10 cellular contexts compared by ENCODE assay signal in genomic region chr10:22693371-22693784, GRCh38. TPM values are rescaled to one million over a fixed set of nuclear protein-coding genes. Genes with fewer than 3 reads are reported as not detected.
DNase-seq lines count a peak whose midpoint lies in the region; ATAC-seq and TF ChIP-seq lines count a peak whose summit lies in the region.
"Had no signal": no experiment of that assay in that cellular context is flagged by ENCODE, and none has a peak within 500 bp of the region (broad histone marks: within the 10 kb centered on the region; RNA-seq: fewer than 3 reads in every experiment).

No MANE protein-coding gene starts in this region.

- 69 to 91% methylated on average over 5 of the region's 5 CpGs for WGBS in body of pancreas, 2 donors

- peak; percentile 56 for ATAC-seq in GM21360 (IDR thresholded peaks at IDR 0.05; ENCODE audit: unreplicated experiment)
- ATAC-seq in HG03520 (IDR thresholded peaks at IDR 0.05; ENCODE audit: unreplicated experiment), result no peak
- ATAC-seq in body of pancreas, result no peak

- intact Hi-C loops in CD4-positive, alpha-beta memory T cell (cut with micrococcal nuclease), result loop anchor here (1.0 kb wide), 1 partner anchor 9 kb away; no protein-coding TSS in a partner anchor
- intact Hi-C loops in colonic mucosa (cut with DNase I) (no loop called here), posterior vena cava (cut with DNase I) (no loop called here), body of pancreas (cut with DNase I) (no loop called here)

- no peak for TF ChIP-seq POLR2A in body of pancreas (IDR thresholded peaks at IDR 0.05)

- peak in 1 of 5 donors; percentile 68 for DNase-seq in CD4-positive, alpha-beta memory T cell
- DNase-seq in fibroblast of the conjunctiva (ENCODE audit: low read depth) (peak; percentile 45), colonic mucosa (no peak), posterior vena cava (ENCODE audit: low spot score) (no peak), body of pancreas (no peak)
- DNase-seq: NCI-H510A treated with DMSO at 0.1 percent for 48 hours had no signal

- H3K4me3 ChIP-seq in CD4-positive, alpha-beta memory T cell (ENCODE audit: low read length in 2 of 2), result no peak overlapping the region
- H3K4me3 ChIP-seq in colonic mucosa (no peak overlapping the region), body of pancreas (no peak overlapping the region)
- H3K4me3 ChIP-seq: ascending aorta had no signal

- no peaks in the 10 kb centered on the region for H3K27me3 Mint-ChIP-seq in CD4-positive, alpha-beta memory T cell
- H3K27me3 Mint-ChIP-seq in T-helper 1 cell treated with Interleukin-12 subunit alpha and Interleukin-12 subunit beta and Interleukin-4 antibody, amounts not matched to agents 30 μg/mL and 1 μg/mL, for 36 hours (ENCODE audit: low read depth), result no peaks in the 10 kb centered on the region

- H3K9ac ChIP-seq in colonic mucosa (ENCODE audit: low read depth in 2 of 2, low read length in 2 of 2), result no peak overlapping the region

- H3K27me3 ChIP-seq in CD4-positive, alpha-beta memory T cell (ENCODE audit: insufficient read depth, low read length), result no peaks in the 10 kb centered on the region
- no peaks in the 10 kb centered on the region for H3K27me3 ChIP-seq in colonic mucosa
- no peaks in the 10 kb centered on the region for H3K27me3 ChIP-seq in body of pancreas
- H3K27me3 ChIP-seq: ascending aorta had no signal

- POLR2A ChIA-PET in CD4-positive, alpha-beta memory T cell (lab: Charles Lee; ENCODE audit: partially characterized antibody), result interaction anchor here (0.7 to 2.5 kb wide), 11 partner anchors 10 to 45 kb away, joined by 3 to 11 read pairs (median 6); no protein-coding TSS in a partner anchor

- H3K4me3 Mint-ChIP-seq in CD4-positive, alpha-beta memory T cell, result peak overlapping the region; percentile 31 to 74 (median 62)
- peak overlapping the region; percentile 16 for H3K4me3 Mint-ChIP-seq in T-helper 1 cell treated with Interleukin-12 subunit alpha and Interleukin-12 subunit beta and Interleukin-4 antibody, amounts not matched to agents 30 μg/mL and 1 μg/mL, for 36 hours

- no peak for TF ChIP-seq CTCF in colonic mucosa (IDR thresholded peaks at IDR 0.05)
- no peak for TF ChIP-seq CTCF in body of pancreas (IDR thresholded peaks at IDR 0.05)

- CTCF ChIA-PET in CD4-positive, alpha-beta memory T cell (lab: Charles Lee; ENCODE audit: partially characterized antibody), result interaction anchor here (1.3 to 2.8 kb wide), 4 partner anchors 11 to 119 kb away, joined by 3 to 9 read pairs (median 6); no protein-coding TSS in a partner anchor

- H3K36me3 Mint-ChIP-seq in CD4-positive, alpha-beta memory T cell, result peaks cover 11 to 12% of the 10 kb centered on the region in 2 donors
- peaks cover 6% of the 10 kb centered on the region for H3K36me3 Mint-ChIP-seq in T-helper 1 cell treated with Interleukin-12 subunit alpha and Interleukin-12 subunit beta and Interleukin-4 antibody, amounts not matched to agents 30 μg/mL and 1 μg/mL, for 36 hours (ENCODE audit: low read depth)

- peak overlapping the region; percentile 29 for H3K27ac ChIP-seq in CD4-positive, alpha-beta memory T cell (ENCODE audit: low read depth, low read length)
- H3K27ac ChIP-seq in colonic mucosa, result no peak overlapping the region
- H3K27ac ChIP-seq in body of pancreas, result no peak overlapping the region
- H3K27ac ChIP-seq: ascending aorta had no signal

- no peaks in the 10 kb centered on the region for H3K9me3 ChIP-seq in CD4-positive, alpha-beta memory T cell (ENCODE audit: control insufficient read depth in 1 of 2, low read length in 2 of 2)
- no peaks in the 10 kb centered on the region for H3K9me3 ChIP-seq in colonic mucosa
- H3K9me3 ChIP-seq in body of pancreas, result no peaks in the 10 kb centered on the region
- H3K9me3 ChIP-seq: ascending aorta had no signal

- H3K4me1 ChIP-seq in CD4-positive, alpha-beta memory T cell (ENCODE audit: insufficient read depth, low read length), result peaks cover 99% of the 10 kb centered on the region
- H3K4me1 ChIP-seq in colonic mucosa (no peaks in the 10 kb centered on the region), body of pancreas (peaks cover 13% of the 10 kb centered on the region)
- H3K4me1 ChIP-seq: ascending aorta had no signal

- no peaks in the 10 kb centered on the region for H3K9me3 Mint-ChIP-seq in CD4-positive, alpha-beta memory T cell
- no peaks in the 10 kb centered on the region for H3K9me3 Mint-ChIP-seq in T-helper 1 cell treated with Interleukin-12 subunit alpha and Interleukin-12 subunit beta and Interleukin-4 antibody, amounts not matched to agents 30 μg/mL and 1 μg/mL, for 36 hours

- peaks cover 71 to 95% (median 86%) of the 10 kb centered on the region in 4 donors for H3K4me1 Mint-ChIP-seq in CD4-positive, alpha-beta memory T cell
- H3K4me1 Mint-ChIP-seq in T-helper 1 cell treated with Interleukin-12 subunit alpha and Interleukin-12 subunit beta and Interleukin-4 antibody, amounts not matched to agents 30 μg/mL and 1 μg/mL, for 36 hours (ENCODE audit: low read depth), result peaks cover 39% of the 10 kb centered on the region

- H3K36me3 ChIP-seq in CD4-positive, alpha-beta memory T cell (ENCODE audit: insufficient read depth, low read length), result no peaks in the 10 kb centered on the region
- no peaks in the 10 kb centered on the region for H3K36me3 ChIP-seq in colonic mucosa
- no peaks in the 10 kb centered on the region for H3K36me3 ChIP-seq in body of pancreas (replicated peaks in 1 of 2; ENCODE audit: insufficient read depth in 1 of 2, low read depth in 2 of 2)
- H3K36me3 ChIP-seq: ascending aorta had no signal

- peak overlapping the region; percentile 85 to 97 (median 88) for H3K27ac Mint-ChIP-seq in CD4-positive, alpha-beta memory T cell
- H3K27ac Mint-ChIP-seq in T-helper 1 cell treated with Interleukin-12 subunit alpha and Interleukin-12 subunit beta and Interleukin-4 antibody, amounts not matched to agents 30 μg/mL and 1 μg/mL, for 36 hours, result peak overlapping the region; percentile 70

RNA-seq across cellular contexts. Expression of gene PIP4K2A, which starts 21.0 kb away (rescaled TPM):
- 100 to 1,000 TPM; 171 to 179 TPM for total RNA-seq in CD4-positive, alpha-beta memory T cell
- polyA plus RNA-seq in CD4-positive, alpha-beta memory T cell, result 10 to 100 TPM; 33.4 to 87.0 TPM
- total RNA-seq in colonic mucosa (10 to 100 TPM; 12.1 to 14.9 TPM), posterior vena cava (10 to 100 TPM; 64.6 to 77.6 TPM), body of pancreas (1 to 10 TPM; 3.6 to 7.8 TPM)

Comparison
In these comparisons a context has a peak if more than half of its experiments do, and no peak if none do; other contexts are left out.
1. RNA of gene PIP4K2A, which starts 21.0 kb away (total RNA-seq): 171 to 179 TPM in CD4-positive, alpha-beta memory T cell and 64.6 to 77.6 TPM in posterior vena cava; 12.1 to 14.9 TPM in colonic mucosa and 3.6 to 7.8 TPM in body of pancreas; every median in the first group is over 4 times any median in the second.